16 cellular contexts compared by ENCODE assay signal in genomic region chr4:79498282-79498681, GRCh38.
"Had no signal": no experiment of that assay in that cellular context is flagged by ENCODE, and none has a peak within 500 bp of the region (broad histone marks: within the 10 kb centered on the region; RNA-seq: fewer than 3 reads in every experiment).

No MANE protein-coding gene starts in this region.

- H3K4me1 ChIP-seq: body of pancreas, colonic mucosa had no signal

- H3K36me3 Mint-ChIP-seq: activated naive CD8-positive, alpha-beta T cell; natural killer cell had no signal

- H3K4me2 ChIP-seq: smooth muscle cell had no signal

- H3K27ac Mint-ChIP-seq: activated CD4-positive, alpha-beta T cell treated with anti-CD3 and anti-CD28 coated beads, Interleukin-2, amount 10 ng/mL, durations not matched to agents 7 days and 5 days; activated naive CD8-positive, alpha-beta T cell; activated T-cell treated with anti-CD3 and anti-CD28 coated beads, Interleukin-2, amount 50 U/mL, for 72 hours; natural killer cell; stimulated activated naive CD8-positive, alpha-beta T cell treated with anti-CD3 and anti-CD28 coated beads, Interleukin-15, Interleukin-2, amounts not matched to agents 100 ng/mL and 50 ng/mL, for 24 hours; T-helper 2 cell treated with Interferon-gamma antibody and Interleukin-4, amounts not matched to agents 5 μg/mL and 100 μg/mL, for 36 hours had no signal

- H3K4me1 Mint-ChIP-seq: activated CD4-positive, alpha-beta T cell treated with anti-CD3 and anti-CD28 coated beads, Interleukin-2, amount 10 ng/mL, durations not matched to agents 7 days and 5 days; natural killer cell had no signal

- H3K36me3 ChIP-seq: colonic mucosa had no signal

- DNase-seq: activated CD4-positive, alpha-beta T cell treated with anti-CD3 and anti-CD28 coated beads, Interleukin-2, amount 10 ng/mL, durations not matched to agents 7 days and 5 days; activated CD8-positive, alpha-beta memory T cell treated with anti-CD3 and anti-CD28 coated beads, Interleukin-2, amount 50 U/mL, for 48 hours; activated gamma-delta T cell; activated T-cell treated with anti-CD3 and anti-CD28 coated beads, Interleukin-2, amount 50 U/mL, for 72 hours; amygdala; body of pancreas; caudate nucleus; colonic mucosa; natural killer cell; occipital lobe had no signal

- ATAC-seq: activated T-cell treated with anti-CD3 and anti-CD28 coated beads, Interleukin-2, amount 50 U/mL, for 72 hours; body of pancreas; esophagus mucosa; left lobe of liver; natural killer cell had no signal

- H3K9me3 ChIP-seq: body of pancreas, colonic mucosa had no signal

- H3K4me3 ChIP-seq: body of pancreas, colonic mucosa, smooth muscle cell had no signal

- H3K27ac ChIP-seq: body of pancreas, colonic mucosa had no signal

- H3K27me3 ChIP-seq: body of pancreas, colonic mucosa had no signal

- H3K9me3 Mint-ChIP-seq: activated CD4-positive, alpha-beta T cell treated with anti-CD3 and anti-CD28 coated beads, Interleukin-2, amount 10 ng/mL, durations not matched to agents 7 days and 5 days; activated T-cell treated with anti-CD3 and anti-CD28 coated beads, Interleukin-2, amount 50 U/mL, for 72 hours; stimulated activated naive CD8-positive, alpha-beta T cell treated with anti-CD3 and anti-CD28 coated beads, Interleukin-15, Interleukin-2, amounts not matched to agents 100 ng/mL and 50 ng/mL, for 24 hours; T-helper 2 cell treated with Interferon-gamma antibody and Interleukin-4, amounts not matched to agents 5 μg/mL and 100 μg/mL, for 36 hours had no signal

- H3K27me3 Mint-ChIP-seq: stimulated activated naive CD8-positive, alpha-beta T cell treated with anti-CD3 and anti-CD28 coated beads, Interleukin-15, Interleukin-2, amounts not matched to agents 100 ng/mL and 50 ng/mL, for 24 hours had no signal

- H3K4me3 Mint-ChIP-seq: activated CD4-positive, alpha-beta T cell treated with anti-CD3 and anti-CD28 coated beads, Interleukin-2, amount 10 ng/mL, durations not matched to agents 7 days and 5 days; activated naive CD8-positive, alpha-beta T cell; activated T-cell treated with anti-CD3 and anti-CD28 coated beads, Interleukin-2, amount 50 U/mL, for 72 hours; natural killer cell; stimulated activated naive CD8-positive, alpha-beta T cell treated with anti-CD3 and anti-CD28 coated beads, Interleukin-15, Interleukin-2, amounts not matched to agents 100 ng/mL and 50 ng/mL, for 24 hours; T-helper 2 cell treated with Interferon-gamma antibody and Interleukin-4, amounts not matched to agents 5 μg/mL and 100 μg/mL, for 36 hours had no signal
